Comparison of ENCODE assay signal across 8 cellular contexts in the genomic region with DNA sequence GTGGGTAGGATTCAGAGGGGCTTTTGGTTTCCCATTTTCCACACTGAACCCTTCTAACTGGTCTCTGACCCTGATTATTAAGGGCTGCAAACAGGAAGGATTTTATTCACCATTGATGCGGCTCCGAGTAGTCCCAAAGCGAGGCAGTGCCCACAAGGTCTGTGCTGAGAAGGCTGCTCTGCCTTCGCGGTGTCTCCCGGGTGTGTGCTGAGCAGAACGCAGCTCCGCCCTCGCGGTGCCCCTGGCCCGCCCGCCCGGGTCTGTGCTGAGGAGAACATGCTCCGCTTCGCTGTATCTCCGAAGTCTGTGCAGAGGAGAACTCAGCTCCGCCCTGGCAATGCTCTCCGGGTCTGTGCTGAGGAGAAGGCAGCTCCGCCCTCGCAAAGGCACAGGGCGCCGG.
DNase-seq lines count a peak whose midpoint lies in the region; ATAC-seq and TF ChIP-seq lines count a peak whose summit lies in the region.
"Not testable (repeated sequence)": the region's sequence is repeated elsewhere in the genome, so short reads cannot be mapped to it uniquely, and the experiment has no call there.

No MANE protein-coding gene starts in this region.

- not testable (repeated sequence) for H3K4me3 ChIP-seq in CD4-positive, CD25-positive, alpha-beta regulatory T cell (ENCODE audit: low read depth, low read length); naive thymus-derived CD4-positive, alpha-beta T cell (ENCODE audit: low read length)
- H3K4me3 ChIP-seq in left ventricle myocardium inferior: peak overlapping the region; percentile 47

- not testable (repeated sequence) for TF ChIP-seq CTCF in left ventricle myocardium inferior (IDR thresholded peaks at IDR 0.05; ENCODE audit: borderline replicate concordance)

- intact Hi-C loops in left ventricle myocardium inferior (cut with micrococcal nuclease); naive thymus-derived CD4-positive, alpha-beta T cell (cut with micrococcal nuclease): not testable (repeated sequence)

- POLR2A ChIA-PET in naive thymus-derived CD4-positive, alpha-beta T cell (lab: Charles Lee): not testable (repeated sequence)

- not testable (repeated sequence) for H3K36me3 Mint-ChIP-seq in CD4-positive, CD25-positive, alpha-beta regulatory T cell; central memory CD8-positive, alpha-beta T cell (ENCODE audit: insufficient read depth); naive thymus-derived CD4-positive, alpha-beta T cell

- peak; percentile 48 to 68 for ATAC-seq in CD4-positive, CD25-positive, alpha-beta regulatory T cell (ENCODE audit: low read depth in 2 of 2)
- ATAC-seq in activated CD4-positive, CD25-positive, alpha-beta regulatory T cell treated with anti-CD3 and anti-CD28 coated beads, Interleukin-2, amount 50 U/mL, for 24 hours: peak; percentile 38 to 48
- ATAC-seq in central memory CD8-positive, alpha-beta T cell (replicated peaks; ENCODE audit: extremely low read depth, poor library complexity, severe bottlenecking): peak; percentile 73
- ATAC-seq in naive thymus-derived CD4-positive, alpha-beta T cell: peak; percentile 66

- not testable (repeated sequence) for H3K4me3 Mint-ChIP-seq in CD4-positive, CD25-positive, alpha-beta regulatory T cell; central memory CD8-positive, alpha-beta T cell
- H3K4me3 Mint-ChIP-seq in naive thymus-derived CD4-positive, alpha-beta T cell: peak overlapping the region in 2 of 10 donors; percentile 25 to 44

- H3K4me1 ChIP-seq in CD4-positive, CD25-positive, alpha-beta regulatory T cell (ENCODE audit: control insufficient read depth, insufficient read depth, low read length, poor library complexity, severe bottlenecking); left ventricle myocardium inferior; naive thymus-derived CD4-positive, alpha-beta T cell (ENCODE audit: control insufficient read depth in 2 of 2, insufficient read depth in 2 of 2, low read length in 2 of 2): not testable (repeated sequence)

- CTCF ChIA-PET in naive thymus-derived CD4-positive, alpha-beta T cell (lab: Charles Lee): not testable (repeated sequence)

- H3K4me1 Mint-ChIP-seq in CD4-positive, CD25-positive, alpha-beta regulatory T cell; central memory CD8-positive, alpha-beta T cell; naive thymus-derived CD4-positive, alpha-beta T cell: not testable (repeated sequence)

- peak in 1 of 3 donors; percentile 21 for DNase-seq in CD4-positive, CD25-positive, alpha-beta regulatory T cell
- peak; percentile 18 for DNase-seq in HT-29 (ENCODE audit: low spot score)
- peak; percentile 31 for DNase-seq in activated T-cell treated with anti-CD3 and anti-CD28 coated beads, Interleukin-2, amount 50 U/mL, for 1 hour
- DNase-seq in central memory CD8-positive, alpha-beta T cell (ENCODE audit: low spot score in 2 of 2): peak in 1 of 2 donors; percentile 28
- not testable (repeated sequence) for DNase-seq in left ventricle myocardium inferior
- peak in 7 of 9 donors; percentile 11 to 50 (median 30) for DNase-seq in naive thymus-derived CD4-positive, alpha-beta T cell
- DNase-seq in stimulated activated CD8-positive, alpha-beta memory T cell treated with anti-CD3 and anti-CD28 coated beads, Interleukin-7, amount 100 ng/mL, for 4 hours (ENCODE audit: low read depth in 2 of 2): peak; percentile 8 to 11

- not testable (repeated sequence) for H3K36me3 ChIP-seq in CD4-positive, CD25-positive, alpha-beta regulatory T cell (ENCODE audit: control insufficient read depth, insufficient read depth, low read length); left ventricle myocardium inferior; naive thymus-derived CD4-positive, alpha-beta T cell (ENCODE audit: control insufficient read depth in 2 of 3, insufficient read depth in 3 of 3, low read length in 3 of 3)

- H3K9me3 ChIP-seq in CD4-positive, CD25-positive, alpha-beta regulatory T cell (ENCODE audit: control insufficient read depth in 2 of 2, low read length in 2 of 2); left ventricle myocardium inferior (replicated peaks); naive thymus-derived CD4-positive, alpha-beta T cell (ENCODE audit: control insufficient read depth in 2 of 3, low read length in 3 of 3): not testable (repeated sequence)

- not testable (repeated sequence) for H3K27me3 ChIP-seq in CD4-positive, CD25-positive, alpha-beta regulatory T cell (ENCODE audit: control insufficient read depth, insufficient read depth, low read length); left ventricle myocardium inferior (ENCODE audit: low read depth); naive thymus-derived CD4-positive, alpha-beta T cell (ENCODE audit: control insufficient read depth in 2 of 2, insufficient read depth in 2 of 2, low read length in 2 of 2)

- H3K27ac Mint-ChIP-seq in CD4-positive, CD25-positive, alpha-beta regulatory T cell; central memory CD8-positive, alpha-beta T cell (ENCODE audit: low read depth): not testable (repeated sequence)
- peak overlapping the region in 1 of 9 donors; percentile 13 for H3K27ac Mint-ChIP-seq in naive thymus-derived CD4-positive, alpha-beta T cell

- not testable (repeated sequence) for H3K9me3 Mint-ChIP-seq in CD4-positive, CD25-positive, alpha-beta regulatory T cell; central memory CD8-positive, alpha-beta T cell; naive thymus-derived CD4-positive, alpha-beta T cell

- not testable (repeated sequence) for H3K27me3 Mint-ChIP-seq in CD4-positive, CD25-positive, alpha-beta regulatory T cell; central memory CD8-positive, alpha-beta T cell; naive thymus-derived CD4-positive, alpha-beta T cell

- H3K27ac ChIP-seq in CD4-positive, CD25-positive, alpha-beta regulatory T cell (ENCODE audit: insufficient read depth, low read length, poor library complexity, severe bottlenecking); left ventricle myocardium inferior (replicated peaks); naive thymus-derived CD4-positive, alpha-beta T cell (ENCODE audit: low read depth, low read length): not testable (repeated sequence)
